In the genomic region with DNA sequence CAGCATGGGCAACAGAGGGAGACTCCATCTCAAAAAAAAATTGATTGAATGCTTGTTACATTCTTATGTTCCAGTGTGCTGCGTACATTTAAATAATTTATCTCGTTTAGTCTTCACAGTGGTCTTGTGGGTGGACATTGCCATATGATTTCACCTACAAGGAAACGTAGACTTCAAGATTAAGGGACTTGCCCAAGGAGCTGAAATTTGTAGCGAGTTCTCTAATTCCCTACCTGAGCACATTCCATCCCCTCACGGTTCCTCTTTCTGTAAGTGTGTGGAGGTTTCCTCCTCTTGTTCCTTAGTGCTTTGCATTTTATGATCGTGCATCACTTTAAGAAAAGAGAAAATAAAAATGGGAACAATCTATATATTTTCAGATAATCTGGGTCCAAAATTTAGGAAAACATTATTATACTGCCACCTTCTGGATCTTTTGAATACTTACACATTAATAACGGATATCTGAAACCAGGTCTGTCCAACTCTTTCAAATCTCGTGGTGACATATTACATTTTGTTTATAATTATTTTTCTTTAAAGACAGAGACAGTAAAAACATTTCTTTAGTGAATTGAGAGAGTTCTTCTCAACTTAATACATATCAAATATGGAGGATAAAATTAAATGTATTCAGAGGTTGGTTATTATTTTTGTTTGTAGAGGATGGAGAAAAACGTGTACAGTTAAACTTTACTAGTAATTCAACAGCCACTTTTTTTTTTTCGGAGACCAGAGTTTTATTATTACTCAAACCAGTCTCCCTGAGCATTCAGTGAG, we compare ENCODE assay signal across 8 cellular contexts. TPM values are rescaled to one million over a fixed set of nuclear protein-coding genes. Genes with fewer than 3 reads are reported as not detected.
DNase-seq lines count a peak whose midpoint lies in the region; ATAC-seq and TF ChIP-seq lines count a peak whose summit lies in the region.

No MANE protein-coding gene starts in this region.

- H4K20me1 ChIP-seq in hepatocyte (ENCODE audit: insufficient read depth, poor library complexity, severe bottlenecking): no peaks in the 10 kb centered on the region

- H3K9me3 Mint-ChIP-seq in WTC11 (peaks cover 34% of the 10 kb centered on the region), type B pancreatic cell (no peaks in the 10 kb centered on the region)
- H3K9me3 Mint-ChIP-seq in T-helper 2 cell treated with Interferon-gamma antibody and Interleukin-4, amounts not matched to agents 5 μg/mL and 100 μg/mL, for 36 hours: no peaks in the 10 kb centered on the region

- H3K4me3 Mint-ChIP-seq in WTC11 (no peak overlapping the region), type B pancreatic cell (no peak overlapping the region)
- H3K4me3 Mint-ChIP-seq in T-helper 2 cell treated with Interferon-gamma antibody and Interleukin-4, amounts not matched to agents 5 μg/mL and 100 μg/mL, for 36 hours: no peak overlapping the region

- ATAC-seq in GM18858 (IDR thresholded peaks at IDR 0.05; ENCODE audit: unreplicated experiment) (peak; percentile 53), WTC11 (no peak)

- H2AFZ ChIP-seq in hepatocyte: no peak overlapping the region

- POLR2A ChIA-PET in WTC11 (lab: Charles Lee): no interaction called here

- peak; percentile 31; the same call in 1 of the 2 replicates for TF ChIP-seq CTCF in WTC11 (IDR thresholded peaks at IDR 0.05)
- TF ChIP-seq CTCF in hepatocyte (IDR thresholded peaks at IDR 0.05; ENCODE audit: poor library complexity): peak; percentile 71
- peak; percentile 82 for TF ChIP-seq CTCF in type B pancreatic cell (conservative IDR thresholded peaks at IDR 0.05)

- peak; percentile 25 for DNase-seq in ACHN
- peak; percentile 28 for DNase-seq in NCI-H2081 treated with DMSO at 0.1 percent for 48 hours (lab: John Stamatoyannopoulos, UW)
- DNase-seq in WTC11 (ENCODE audit: low spot score): no peak
- peak; percentile 13 for DNase-seq in hepatocyte (ENCODE audit: low spot score)
- no peak for DNase-seq in type B pancreatic cell (ENCODE audit: extremely low spot score, unreplicated experiment)
- no peak for DNase-seq in T-helper 2 cell treated with Interferon-gamma antibody and Interleukin-4, amounts not matched to agents 5 μg/mL and 100 μg/mL, for 36 hours (ENCODE audit: low spot score)
- no peak for DNase-seq in NCI-H1436 treated with DMSO at 0.1 percent for 48 hours (lab: John Stamatoyannopoulos, UW)

- H3K79me2 ChIP-seq in hepatocyte: no peaks in the 10 kb centered on the region

- 47% methylated on average over 10 of the region's 10 CpGs for WGBS in hepatocyte (ENCODE audit: low lambda C conversion rate, missing lambda C conversion rate)

- H3K4me2 ChIP-seq in hepatocyte: no peak overlapping the region

- H3K9me2 ChIP-seq in hepatocyte (replicated peaks; ENCODE audit: insufficient read depth): no peaks in the 10 kb centered on the region

- no peak overlapping the region for H3K27ac Mint-ChIP-seq in WTC11
- H3K27ac Mint-ChIP-seq in type B pancreatic cell: no peak overlapping the region
- no peak overlapping the region for H3K27ac Mint-ChIP-seq in T-helper 2 cell treated with Interferon-gamma antibody and Interleukin-4, amounts not matched to agents 5 μg/mL and 100 μg/mL, for 36 hours

- no peaks in the 10 kb centered on the region for H3K4me1 ChIP-seq in hepatocyte (ENCODE audit: insufficient read depth)

- H3K27me3 ChIP-seq in hepatocyte: no peaks in the 10 kb centered on the region

- no peak overlapping the region for H3K4me3 ChIP-seq in hepatocyte

- no peak overlapping the region for H3K27ac ChIP-seq in hepatocyte

- H3K27me3 Mint-ChIP-seq in WTC11 (ENCODE audit: low read depth) (peaks cover 4% of the 10 kb centered on the region; the same call in 1 of the 2 replicates), type B pancreatic cell (no peaks in the 10 kb centered on the region)
- H3K27me3 Mint-ChIP-seq in T-helper 2 cell treated with Interferon-gamma antibody and Interleukin-4, amounts not matched to agents 5 μg/mL and 100 μg/mL, for 36 hours (ENCODE audit: low read depth): peaks cover 9% of the 10 kb centered on the region

- CTCF ChIA-PET in WTC11 (lab: Charles Lee): interaction anchor here (0.6 to 1.0 kb wide), 5 partner anchors 8 to 113 kb away, joined by 3 to 4 read pairs (median 3); a partner anchor contains a TSS

- H3K36me3 ChIP-seq in hepatocyte (replicated peaks; ENCODE audit: insufficient read depth, low read depth): no peaks in the 10 kb centered on the region

- H3K4me1 Mint-ChIP-seq in WTC11: no peaks in the 10 kb centered on the region
- H3K4me1 Mint-ChIP-seq in type B pancreatic cell (ENCODE audit: unreplicated experiment): no peaks in the 10 kb centered on the region
- H3K4me1 Mint-ChIP-seq in T-helper 2 cell treated with Interferon-gamma antibody and Interleukin-4, amounts not matched to agents 5 μg/mL and 100 μg/mL, for 36 hours (ENCODE audit: low read depth): peaks cover 2% of the 10 kb centered on the region

- in situ Hi-C loops in ACHN (cut with HindIII; ENCODE audit: low pct_ligation_motif_present, low pct_unique_long_range_greater_than_20kb, low sequenced_read_pairs): no loop called here

- H3K9me3 ChIP-seq in hepatocyte (ENCODE audit: low read depth): no peaks in the 10 kb centered on the region

- H3K36me3 Mint-ChIP-seq in WTC11 (peaks cover 22% of the 10 kb centered on the region), type B pancreatic cell (no peaks in the 10 kb centered on the region)
- no peaks in the 10 kb centered on the region for H3K36me3 Mint-ChIP-seq in T-helper 2 cell treated with Interferon-gamma antibody and Interleukin-4, amounts not matched to agents 5 μg/mL and 100 μg/mL, for 36 hours (ENCODE audit: low read depth)

TF ChIP-seq in WTC11, 78 proteins besides CTCF, POLR2A, EP300 and RAD21 (continues in another document):
- no peak for TF ChIP-seq CBFB (CRISPR knock-in tag; IDR thresholded peaks at IDR 0.05; ENCODE audit: low read depth)
- no peak for TF ChIP-seq ZNF263 (CRISPR knock-in tag; IDR thresholded peaks at IDR 0.05; ENCODE audit: low read depth)
- TF ChIP-seq ZNF121 (CRISPR knock-in tag; IDR thresholded peaks at IDR 0.05): no peak
- TF ChIP-seq TEAD1 (CRISPR knock-in tag; IDR thresholded peaks at IDR 0.05): no peak
- TF ChIP-seq NR2C2 (CRISPR knock-in tag; IDR thresholded peaks at IDR 0.05): no peak
- TF ChIP-seq, protein P1, sequence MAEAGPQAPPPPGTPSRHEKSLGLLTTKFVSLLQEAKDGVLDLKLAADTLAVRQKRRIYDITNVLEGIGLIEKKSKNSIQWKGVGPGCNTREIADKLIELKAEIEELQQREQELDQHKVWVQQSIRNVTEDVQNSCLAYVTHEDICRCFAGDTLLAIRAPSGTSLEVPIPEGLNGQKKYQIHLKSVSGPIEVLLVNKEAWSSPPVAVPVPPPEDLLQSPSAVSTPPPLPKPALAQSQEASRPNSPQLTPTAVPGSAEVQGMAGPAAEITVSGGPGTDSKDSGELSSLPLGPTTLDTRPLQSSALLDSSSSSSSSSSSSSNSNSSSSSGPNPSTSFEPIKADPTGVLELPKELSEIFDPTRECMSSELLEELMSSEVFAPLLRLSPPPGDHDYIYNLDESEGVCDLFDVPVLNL (CRISPR knock-in tag; IDR thresholded peaks at IDR 0.05; ENCODE audit: borderline replicate concordance, low read depth): no peak
- no peak for TF ChIP-seq PRRX2 (CRISPR knock-in tag; IDR thresholded peaks at IDR 0.05)
- TF ChIP-seq, protein P2, sequence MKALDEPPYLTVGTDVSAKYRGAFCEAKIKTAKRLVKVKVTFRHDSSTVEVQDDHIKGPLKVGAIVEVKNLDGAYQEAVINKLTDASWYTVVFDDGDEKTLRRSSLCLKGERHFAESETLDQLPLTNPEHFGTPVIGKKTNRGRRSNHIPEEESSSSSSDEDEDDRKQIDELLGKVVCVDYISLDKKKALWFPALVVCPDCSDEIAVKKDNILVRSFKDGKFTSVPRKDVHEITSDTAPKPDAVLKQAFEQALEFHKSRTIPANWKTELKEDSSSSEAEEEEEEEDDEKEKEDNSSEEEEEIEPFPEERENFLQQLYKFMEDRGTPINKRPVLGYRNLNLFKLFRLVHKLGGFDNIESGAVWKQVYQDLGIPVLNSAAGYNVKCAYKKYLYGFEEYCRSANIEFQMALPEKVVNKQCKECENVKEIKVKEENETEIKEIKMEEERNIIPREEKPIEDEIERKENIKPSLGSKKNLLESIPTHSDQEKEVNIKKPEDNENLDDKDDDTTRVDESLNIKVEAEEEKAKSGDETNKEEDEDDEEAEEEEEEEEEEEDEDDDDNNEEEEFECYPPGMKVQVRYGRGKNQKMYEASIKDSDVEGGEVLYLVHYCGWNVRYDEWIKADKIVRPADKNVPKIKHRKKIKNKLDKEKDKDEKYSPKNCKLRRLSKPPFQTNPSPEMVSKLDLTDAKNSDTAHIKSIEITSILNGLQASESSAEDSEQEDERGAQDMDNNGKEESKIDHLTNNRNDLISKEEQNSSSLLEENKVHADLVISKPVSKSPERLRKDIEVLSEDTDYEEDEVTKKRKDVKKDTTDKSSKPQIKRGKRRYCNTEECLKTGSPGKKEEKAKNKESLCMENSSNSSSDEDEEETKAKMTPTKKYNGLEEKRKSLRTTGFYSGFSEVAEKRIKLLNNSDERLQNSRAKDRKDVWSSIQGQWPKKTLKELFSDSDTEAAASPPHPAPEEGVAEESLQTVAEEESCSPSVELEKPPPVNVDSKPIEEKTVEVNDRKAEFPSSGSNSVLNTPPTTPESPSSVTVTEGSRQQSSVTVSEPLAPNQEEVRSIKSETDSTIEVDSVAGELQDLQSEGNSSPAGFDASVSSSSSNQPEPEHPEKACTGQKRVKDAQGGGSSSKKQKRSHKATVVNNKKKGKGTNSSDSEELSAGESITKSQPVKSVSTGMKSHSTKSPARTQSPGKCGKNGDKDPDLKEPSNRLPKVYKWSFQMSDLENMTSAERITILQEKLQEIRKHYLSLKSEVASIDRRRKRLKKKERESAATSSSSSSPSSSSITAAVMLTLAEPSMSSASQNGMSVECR (CRISPR knock-in tag; IDR thresholded peaks at IDR 0.05; ENCODE audit: borderline replicate concordance): no peak
- no peak for TF ChIP-seq NFATC4 (CRISPR knock-in tag; IDR thresholded peaks at IDR 0.05)
- no peak for TF ChIP-seq MXD4 (CRISPR knock-in tag; IDR thresholded peaks at IDR 0.05; ENCODE audit: borderline replicate concordance)

RNA-seq across cellular contexts. Expression of a gene that starts 29.9 kb away (rescaled TPM):
- 1.4 to 4.5 TPM (median 1.4 TPM) in 3 replicates for total RNA-seq in WTC11 (2021)
- total RNA-seq in hepatocyte: 10.3 and 43.5 TPM in 2 replicates
- 5.3 and 7.7 TPM in 2 replicates for polyA plus RNA-seq in hepatocyte
- total RNA-seq in type B pancreatic cell (ENCODE audit: low replicate concordance): 2.0 and 18.9 TPM in 2 replicates

RNA-seq across cellular contexts. Expression of a gene that starts 38.2 kb away (rescaled TPM):
- total RNA-seq in WTC11 (2021) (0.24 to 0.44 TPM (median 0.34 TPM) in 3 replicates), hepatocyte (4.5 and 5.5 TPM in 2 replicates), type B pancreatic cell (ENCODE audit: low replicate concordance) (1.4 and 2.9 TPM in 2 replicates)
- 1.4 and 2.6 TPM in 2 replicates for polyA plus RNA-seq in hepatocyte

RNA-seq across cellular contexts. Expression of a gene that starts 44.3 kb away (rescaled TPM):
- 1,405 to 1,592 TPM (median 1,505 TPM) in 3 replicates for total RNA-seq in WTC11 (2021)
- total RNA-seq in hepatocyte: 48.2 and 68.7 TPM in 2 replicates
- polyA plus RNA-seq in hepatocyte: 534 and 566 TPM in 2 replicates
- 1,654 and 1,766 TPM in 2 replicates for total RNA-seq in type B pancreatic cell (ENCODE audit: low replicate concordance)

Comparison
In these comparisons a context has a peak if more than half of its experiments do, and no peak if none do; other contexts are left out.
1. DNase-seq: peak in ACHN (single experiment), NCI-H2081 treated with DMSO at 0.1 percent for 48 hours (single experiment) and hepatocyte (single experiment); none in WTC11 (single experiment), type B pancreatic cell (single experiment), T-helper 2 cell treated with Interferon-gamma antibody and Interleukin-4, amounts not matched to agents 5 μg/mL and 100 μg/mL, for 36 hours (single experiment) and NCI-H1436 treated with DMSO at 0.1 percent for 48 hours (single experiment).
2. CTCF ChIP-seq: peak in every context shown above with its lines; median percentile 82 in type B pancreatic cell; 71 in hepatocyte; 31 in WTC11.
3. RNA of a gene that starts 44.3 kb away (total RNA-seq): 1,654 to 1,766 TPM in type B pancreatic cell and 1,405 to 1,592 TPM in WTC11; 48.2 to 68.7 TPM in hepatocyte; every median in the first group is over 10 times any median in the second.